ENCODE assay signal across 17 cellular contexts in the genomic region with DNA sequence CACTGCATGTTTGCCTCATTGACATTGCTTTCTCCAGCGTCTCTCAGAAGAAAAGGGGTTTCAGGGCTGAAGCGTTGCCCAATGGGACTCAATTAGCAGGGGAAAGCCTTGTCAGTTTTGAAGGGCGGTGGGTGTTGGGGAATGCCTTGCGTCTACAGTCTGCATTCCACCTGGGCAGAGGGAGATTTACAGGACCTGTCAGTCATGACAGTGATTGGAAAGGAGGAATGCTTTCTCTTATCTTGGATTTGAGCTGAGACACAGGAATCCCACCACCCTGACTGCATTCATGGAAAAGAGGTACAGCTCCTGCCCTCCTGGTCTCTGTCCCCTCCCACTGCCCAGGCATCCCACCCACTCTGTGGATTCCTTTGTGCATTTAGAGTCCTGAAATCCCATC.
DNase-seq lines count a peak whose midpoint lies in the region; ATAC-seq and TF ChIP-seq lines count a peak whose summit lies in the region.
"Had no signal": no experiment of that assay in that cellular context is flagged by ENCODE, and none has a peak within 500 bp of the region (broad histone marks: within the 10 kb centered on the region; RNA-seq: fewer than 3 reads in every experiment).

No MANE protein-coding gene starts in this region.

- no peaks in the 10 kb centered on the region for H3K9me3 Mint-ChIP-seq in GM23338
- H3K9me3 Mint-ChIP-seq: CD4-positive, alpha-beta T cell had no signal

- H3K4me1 Mint-ChIP-seq in GM23338 = peaks cover 19% of the 10 kb centered on the region
- H3K4me1 Mint-ChIP-seq: B cell had no signal

- TF ChIP-seq EP300 in neural cell (conservative IDR thresholded peaks at IDR 0.05; ENCODE audit: poor library complexity, severe bottlenecking) = no peak
- no peak for TF ChIP-seq EP300 in gastroesophageal sphincter (IDR thresholded peaks at IDR 0.05)

- TF ChIP-seq RAD21 in neural cell (conservative IDR thresholded peaks at IDR 0.05) = no peak

- no peak overlapping the region for H2AFZ ChIP-seq in GM23338
- H2AFZ ChIP-seq in neural cell (ENCODE audit: low read depth, low read length) = no peak overlapping the region

- H3K79me2 ChIP-seq in GM23338 (replicated peaks; ENCODE audit: insufficient read depth) = no peaks in the 10 kb centered on the region
- H3K79me2 ChIP-seq in neural cell (replicated peaks; ENCODE audit: insufficient read depth, low read length) = no peaks in the 10 kb centered on the region

- TF ChIP-seq POLR2A in gastroesophageal sphincter (IDR thresholded peaks at IDR 0.05) = no peak

- H3K4me3 ChIP-seq in GM23338 = no peak overlapping the region
- peak overlapping the region; percentile 15 for H3K4me3 ChIP-seq in neural cell (ENCODE audit: low read length)
- no peak overlapping the region for H3K4me3 ChIP-seq in gastroesophageal sphincter
- H3K4me3 ChIP-seq: HAP-1 had no signal

- DNase-seq in GM23338 (ENCODE audit: low spot score) (no peak), islet precursor cell (peak; percentile 89), NCI-H1417 treated with DMSO at 0.1 percent for 48 hours (lab: John Stamatoyannopoulos, UW) (no peak), D341Med (ENCODE audit: low spot score) (no peak), foreskin melanocyte (no peak)
- DNase-seq: C1 segment of cervical spinal cord; CD4-positive, alpha-beta T cell; DMS153; DMS79 treated with DMSO at 0.1 percent for 48 hours; EL; GDM1; GOT3 had no signal

- H3K4me1 ChIP-seq in GM23338 (ENCODE audit: insufficient read depth) = no peaks in the 10 kb centered on the region
- H3K4me1 ChIP-seq in gastroesophageal sphincter = no peaks in the 10 kb centered on the region
- H3K4me1 ChIP-seq: HAP-1 had no signal

- H3K27ac Mint-ChIP-seq in GM23338 = no peak overlapping the region
- H3K27ac Mint-ChIP-seq: B cell; CD4-positive, alpha-beta T cell had no signal

- H3K9ac ChIP-seq in neural cell (ENCODE audit: low read length) = no peak overlapping the region

- H3K9me3 ChIP-seq in neural cell (ENCODE audit: low read length) = no peaks in the 10 kb centered on the region
- no peaks in the 10 kb centered on the region for H3K9me3 ChIP-seq in gastroesophageal sphincter
- H3K9me3 ChIP-seq: HAP-1 had no signal

- no peaks in the 10 kb centered on the region for H3K36me3 Mint-ChIP-seq in GM23338 (ENCODE audit: low read depth)

- ATAC-seq in GM23338 = peak; percentile 35; the same call in 2 of the 3 replicates
- ATAC-seq in gastroesophageal sphincter = no peak
- ATAC-seq: HepG2 had no signal

- H3F3A ChIP-seq in GM23338 (replicated peaks; ENCODE audit: low read depth) (no peaks in the 10 kb centered on the region), neural cell (ENCODE audit: insufficient read depth, low read length, poor library complexity, severe bottlenecking) (no peaks in the 10 kb centered on the region)

- H3K27me3 Mint-ChIP-seq in GM23338 (ENCODE audit: insufficient read depth, low read depth, poor library complexity) = peaks cover 5% of the 10 kb centered on the region

- H3K4me3 Mint-ChIP-seq in GM23338 = no peak overlapping the region
- H3K4me3 Mint-ChIP-seq: B cell; CD4-positive, alpha-beta T cell had no signal

- no peaks in the 10 kb centered on the region for H3K27me3 ChIP-seq in GM23338 (ENCODE audit: insufficient read depth)
- no peaks in the 10 kb centered on the region for H3K27me3 ChIP-seq in neural cell (ENCODE audit: insufficient read depth, low read depth, low read length)
- H3K27me3 ChIP-seq in gastroesophageal sphincter = peaks cover 11% of the 10 kb centered on the region

- 94% methylated on average over 4 of the region's 4 CpGs; no CpG with 5 or more reads in 1 of the 2 donors for WGBS in gastroesophageal sphincter (ENCODE audit: low coverage in 1 of 2), 2 donors

- H3K4me2 ChIP-seq in GM23338 (no peak overlapping the region), neural cell (ENCODE audit: low read length) (no peak overlapping the region)

- TF ChIP-seq CTCF in GM23338 (conservative IDR thresholded peaks at IDR 0.05; ENCODE audit: low read depth in 2 of 2) = no peak
- TF ChIP-seq CTCF in neural cell (IDR thresholded peaks at IDR 0.05; ENCODE audit: poor library complexity, severe bottlenecking) = no peak
- TF ChIP-seq CTCF in gastroesophageal sphincter (IDR thresholded peaks at IDR 0.05) = no peak

- H4K20me1 ChIP-seq in GM23338 (replicated peaks; ENCODE audit: insufficient read depth) = no peaks in the 10 kb centered on the region
- no peaks in the 10 kb centered on the region for H4K20me1 ChIP-seq in neural cell (ENCODE audit: insufficient read depth)

- H3K36me3 ChIP-seq in GM23338 (ENCODE audit: insufficient read depth) (no peaks in the 10 kb centered on the region), neural cell (ENCODE audit: insufficient read depth, low read length) (no peaks in the 10 kb centered on the region), gastroesophageal sphincter (no peaks in the 10 kb centered on the region)
- H3K36me3 ChIP-seq: HAP-1 had no signal

- H3K9me2 ChIP-seq in GM23338 (ENCODE audit: insufficient read depth) (0 out of 2 replicates have a peak, but pooled peaks cover 8% of the 10 kb centered on the region), neural cell (ENCODE audit: insufficient read depth, low read length) (no peaks in the 10 kb centered on the region)

- H3K27ac ChIP-seq in GM23338 (ENCODE audit: low read depth) (no peak overlapping the region), neural cell (ENCODE audit: low read length) (no peak overlapping the region), gastroesophageal sphincter (no peak overlapping the region)

TF ChIP-seq in GM23338, 12 proteins besides CTCF, POLR2A, EP300 and RAD21:
- TF ChIP-seq ZNF331 (CRISPR knock-in tag; IDR thresholded peaks at IDR 0.05; ENCODE audit: low read depth) = no peak
- TF ChIP-seq NANOG (IDR thresholded peaks at IDR 0.05; ENCODE audit: borderline replicate concordance) = no peak

TF ChIP-seq in neural cell, 6 proteins besides CTCF, POLR2A, EP300 and RAD21:
- TF ChIP-seq EZH2 (IDR thresholded peaks at IDR 0.05; ENCODE audit: borderline replicate concordance, insufficient read depth, low read length, poor library complexity, severe bottlenecking) = no peak
- TF ChIP-seq, protein P1, sequence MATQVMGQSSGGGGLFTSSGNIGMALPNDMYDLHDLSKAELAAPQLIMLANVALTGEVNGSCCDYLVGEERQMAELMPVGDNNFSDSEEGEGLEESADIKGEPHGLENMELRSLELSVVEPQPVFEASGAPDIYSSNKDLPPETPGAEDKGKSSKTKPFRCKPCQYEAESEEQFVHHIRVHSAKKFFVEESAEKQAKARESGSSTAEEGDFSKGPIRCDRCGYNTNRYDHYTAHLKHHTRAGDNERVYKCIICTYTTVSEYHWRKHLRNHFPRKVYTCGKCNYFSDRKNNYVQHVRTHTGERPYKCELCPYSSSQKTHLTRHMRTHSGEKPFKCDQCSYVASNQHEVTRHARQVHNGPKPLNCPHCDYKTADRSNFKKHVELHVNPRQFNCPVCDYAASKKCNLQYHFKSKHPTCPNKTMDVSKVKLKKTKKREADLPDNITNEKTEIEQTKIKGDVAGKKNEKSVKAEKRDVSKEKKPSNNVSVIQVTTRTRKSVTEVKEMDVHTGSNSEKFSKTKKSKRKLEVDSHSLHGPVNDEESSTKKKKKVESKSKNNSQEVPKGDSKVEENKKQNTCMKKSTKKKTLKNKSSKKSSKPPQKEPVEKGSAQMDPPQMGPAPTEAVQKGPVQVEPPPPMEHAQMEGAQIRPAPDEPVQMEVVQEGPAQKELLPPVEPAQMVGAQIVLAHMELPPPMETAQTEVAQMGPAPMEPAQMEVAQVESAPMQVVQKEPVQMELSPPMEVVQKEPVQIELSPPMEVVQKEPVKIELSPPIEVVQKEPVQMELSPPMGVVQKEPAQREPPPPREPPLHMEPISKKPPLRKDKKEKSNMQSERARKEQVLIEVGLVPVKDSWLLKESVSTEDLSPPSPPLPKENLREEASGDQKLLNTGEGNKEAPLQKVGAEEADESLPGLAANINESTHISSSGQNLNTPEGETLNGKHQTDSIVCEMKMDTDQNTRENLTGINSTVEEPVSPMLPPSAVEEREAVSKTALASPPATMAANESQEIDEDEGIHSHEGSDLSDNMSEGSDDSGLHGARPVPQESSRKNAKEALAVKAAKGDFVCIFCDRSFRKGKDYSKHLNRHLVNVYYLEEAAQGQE (IDR thresholded peaks at IDR 0.05; ENCODE audit: borderline replicate concordance) = no peak
- TF ChIP-seq SMC3 (conservative IDR thresholded peaks at IDR 0.05; ENCODE audit: poor library complexity) = no peak
- TF ChIP-seq POLR2AphosphoS5 (IDR thresholded peaks at IDR 0.05) = no peak
- TF ChIP-seq TAF1 (IDR thresholded peaks at IDR 0.05; ENCODE audit: low read depth) = no peak
- TF ChIP-seq MXI1 (conservative IDR thresholded peaks at IDR 0.05; ENCODE audit: poor library complexity, severe bottlenecking) = no peak
TF ChIP-seq in neural cell: peak in this region for 0.
